ENCODE assay signal across 1 cellular context in genomic region chr6:1719922-1720321, GRCh38.
TF ChIP-seq lines count a peak whose summit lies in the region.

No MANE protein-coding gene starts in this region.

TF ChIP-seq in GM23338, 12 proteins besides CTCF, POLR2A, EP300 and RAD21 (continued from another document):
- no peak for TF ChIP-seq ZNF462 (CRISPR knock-in tag; IDR thresholded peaks at IDR 0.05)
